ENCODE assay signal across 8 cellular contexts in the genomic region with DNA sequence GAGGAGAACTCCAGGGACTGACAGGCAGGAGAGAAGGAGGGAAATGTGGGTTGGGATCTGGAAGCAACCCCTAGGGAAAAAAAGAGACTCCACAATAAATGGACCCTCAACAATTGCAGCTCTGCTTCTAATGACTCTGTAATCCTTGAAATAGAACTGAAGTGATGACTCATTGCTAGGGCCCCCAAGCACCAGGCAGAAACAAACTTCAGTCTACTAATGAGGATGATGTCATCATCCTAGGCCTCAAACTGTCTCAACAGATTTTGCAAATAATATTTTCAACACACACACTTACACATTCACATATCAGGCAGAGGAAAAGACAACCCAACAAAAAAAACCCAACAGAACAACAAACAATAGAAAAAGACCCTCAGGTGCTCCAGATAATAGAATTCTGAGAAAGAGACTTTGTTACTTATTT.
DNase-seq lines count a peak whose midpoint lies in the region; ATAC-seq and TF ChIP-seq lines count a peak whose summit lies in the region.

No MANE protein-coding gene starts in this region.

- no peaks in the 10 kb centered on the region for H3K36me3 Mint-ChIP-seq in Calu3 (ENCODE audit: insufficient read depth, unreplicated experiment)
- peaks cover 7% of the 10 kb centered on the region for H3K36me3 Mint-ChIP-seq in activated naive CD8-positive, alpha-beta T cell

- no peak overlapping the region for H3K4me3 Mint-ChIP-seq in Calu3 (ENCODE audit: low read depth, unreplicated experiment)
- peak overlapping the region; percentile 56 for H3K4me3 Mint-ChIP-seq in activated naive CD8-positive, alpha-beta T cell

- peaks cover 3% of the 10 kb centered on the region for H3K9me3 ChIP-seq in mesodermal cell (ENCODE audit: control insufficient read depth, low read length)

- TF ChIP-seq CTCF in Calu3 (IDR thresholded peaks at IDR 0.05; ENCODE audit: unreplicated experiment), result no peak

- CTCF ChIA-PET in Calu3 (lab: Charles Lee), result interaction anchor here (1.0 kb wide), 1 partner anchor 10 kb away, joined by 5 read pairs; no protein-coding TSS in a partner anchor

- H3K4me1 Mint-ChIP-seq in Calu3 (ENCODE audit: low read depth, unreplicated experiment), result peaks cover 18% of the 10 kb centered on the region
- peaks cover 90% of the 10 kb centered on the region for H3K4me1 Mint-ChIP-seq in activated naive CD8-positive, alpha-beta T cell (ENCODE audit: low read depth)

- no peaks in the 10 kb centered on the region for H3K36me3 ChIP-seq in mesodermal cell (ENCODE audit: control insufficient read depth, insufficient read depth, low read length)

- BruUV-seq in Calu3 (replicated peaks; lab: Mats Ljungman, UMichigan), result no TSS peak

- H3K27ac Mint-ChIP-seq in Calu3 (ENCODE audit: unreplicated experiment), result peak overlapping the region; percentile 50
- H3K27ac Mint-ChIP-seq in activated naive CD8-positive, alpha-beta T cell, result peak overlapping the region; percentile 36

- intact Hi-C loops in Calu3 (cut with micrococcal nuclease; ENCODE audit: unreplicated experiment), result no loop called here

- H3K4me1 ChIP-seq in mesodermal cell (ENCODE audit: control insufficient read depth, insufficient read depth, low read length, poor library complexity, severe bottlenecking), result peaks cover 33% of the 10 kb centered on the region

- H3K4me3 ChIP-seq in mesodermal cell (ENCODE audit: extremely low read depth, insufficient read depth, low read length, poor library complexity, severe bottlenecking), result no peak overlapping the region

- H3K27me3 Mint-ChIP-seq in Calu3 (ENCODE audit: unreplicated experiment), result no peaks in the 10 kb centered on the region
- H3K27me3 Mint-ChIP-seq in activated naive CD8-positive, alpha-beta T cell, result no peaks in the 10 kb centered on the region

- no peak for DNase-seq in Calu3
- DNase-seq in LHCN-M2 (ENCODE audit: low read depth), result peak; percentile 85
- DNase-seq in NCI-H526 (lab: John Stamatoyannopoulos, UW), result no peak
- DNase-seq in pons (ENCODE audit: low spot score), result no peak
- no peak for DNase-seq in stimulated activated naive CD4-positive, alpha-beta T cell treated with Interleukin-2 at 50 U/mL for 16 hours (lab: John Stamatoyannopoulos, UW)

- ATAC-seq in HG03565 (IDR thresholded peaks at IDR 0.05; ENCODE audit: unreplicated experiment), result no peak

- peaks cover 6% of the 10 kb centered on the region for H3K9me3 Mint-ChIP-seq in Calu3 (ENCODE audit: low read depth, unreplicated experiment)
- H3K9me3 Mint-ChIP-seq in activated naive CD8-positive, alpha-beta T cell (ENCODE audit: low read depth), result peaks cover 12% of the 10 kb centered on the region

- H3K27ac ChIP-seq in mesodermal cell (ENCODE audit: low read depth, low read length, severe bottlenecking), result peak overlapping the region; percentile 84
